In the genomic region with DNA sequence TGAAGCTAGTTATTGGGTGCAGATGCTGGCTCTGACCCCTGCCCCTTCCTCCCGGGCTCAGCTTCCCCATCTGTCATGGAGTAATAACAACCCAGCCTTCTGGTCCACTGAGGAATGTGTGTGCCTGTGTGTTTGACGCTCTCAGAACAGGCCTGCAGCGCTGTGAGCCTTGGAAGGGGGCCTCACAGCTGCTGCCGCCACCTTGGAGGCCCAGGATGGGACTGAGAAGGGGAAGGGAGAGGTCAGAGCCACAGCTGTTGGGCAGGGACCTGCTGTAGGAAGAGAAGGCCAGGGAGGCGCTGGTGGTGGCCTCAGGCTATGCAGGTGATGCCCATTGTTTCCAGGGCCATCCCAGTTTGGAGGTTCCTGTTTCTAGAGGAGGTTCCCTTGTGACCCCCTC, we compare ENCODE assay signal across 1 cellular context.
TF ChIP-seq lines count a peak whose summit lies in the region.

No MANE protein-coding gene starts in this region.

TF ChIP-seq in HepG2, 621 proteins besides CTCF, POLR2A, EP300 and RAD21:
- TF ChIP-seq AGO2 (optimal IDR thresholded peaks at IDR 0.05; ENCODE audit: low read depth, low read length) (peak; percentile 39), ETV5 (CRISPR knock-in tag; IDR thresholded peaks at IDR 0.05; ENCODE audit: borderline replicate concordance) (0 out of 2 replicates have a peak, but pooled peaks have one; percentile 3), RBFOX2 (IDR thresholded peaks at IDR 0.05; ENCODE audit: low read depth, low read length) (peak; percentile 47; the same call in 1 of the 2 replicates)
- TF ChIP-seq, protein P1, sequence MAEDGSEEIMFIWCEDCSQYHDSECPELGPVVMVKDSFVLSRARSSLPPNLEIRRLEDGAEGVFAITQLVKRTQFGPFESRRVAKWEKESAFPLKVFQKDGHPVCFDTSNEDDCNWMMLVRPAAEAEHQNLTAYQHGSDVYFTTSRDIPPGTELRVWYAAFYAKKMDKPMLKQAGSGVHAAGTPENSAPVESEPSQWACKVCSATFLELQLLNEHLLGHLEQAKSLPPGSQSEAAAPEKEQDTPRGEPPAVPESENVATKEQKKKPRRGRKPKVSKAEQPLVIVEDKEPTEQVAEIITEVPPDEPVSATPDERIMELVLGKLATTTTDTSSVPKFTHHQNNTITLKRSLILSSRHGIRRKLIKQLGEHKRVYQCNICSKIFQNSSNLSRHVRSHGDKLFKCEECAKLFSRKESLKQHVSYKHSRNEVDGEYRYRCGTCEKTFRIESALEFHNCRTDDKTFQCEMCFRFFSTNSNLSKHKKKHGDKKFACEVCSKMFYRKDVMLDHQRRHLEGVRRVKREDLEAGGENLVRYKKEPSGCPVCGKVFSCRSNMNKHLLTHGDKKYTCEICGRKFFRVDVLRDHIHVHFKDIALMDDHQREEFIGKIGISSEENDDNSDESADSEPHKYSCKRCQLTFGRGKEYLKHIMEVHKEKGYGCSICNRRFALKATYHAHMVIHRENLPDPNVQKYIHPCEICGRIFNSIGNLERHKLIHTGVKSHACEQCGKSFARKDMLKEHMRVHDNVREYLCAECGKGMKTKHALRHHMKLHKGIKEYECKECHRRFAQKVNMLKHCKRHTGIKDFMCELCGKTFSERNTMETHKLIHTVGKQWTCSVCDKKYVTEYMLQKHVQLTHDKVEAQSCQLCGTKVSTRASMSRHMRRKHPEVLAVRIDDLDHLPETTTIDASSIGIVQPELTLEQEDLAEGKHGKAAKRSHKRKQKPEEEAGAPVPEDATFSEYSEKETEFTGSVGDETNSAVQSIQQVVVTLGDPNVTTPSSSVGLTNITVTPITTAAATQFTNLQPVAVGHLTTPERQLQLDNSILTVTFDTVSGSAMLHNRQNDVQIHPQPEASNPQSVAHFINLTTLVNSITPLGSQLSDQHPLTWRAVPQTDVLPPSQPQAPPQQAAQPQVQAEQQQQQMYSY (CRISPR knock-in tag; IDR thresholded peaks at IDR 0.05), result no peak
